Comparison of ENCODE assay signal across 26 cellular contexts in genomic region chr3:175713263-175713662, GRCh38.
DNase-seq lines count a peak whose midpoint lies in the region; ATAC-seq, FAIRE-seq and TF ChIP-seq lines count a peak whose summit lies in the region.
"Had no signal": no experiment of that assay in that cellular context is flagged by ENCODE, and none has a peak within 500 bp of the region (broad histone marks: within the 10 kb centered on the region; RNA-seq: fewer than 3 reads in every experiment).

No MANE protein-coding gene starts in this region.

- peaks cover 8% of the 10 kb centered on the region for H3K4me1 ChIP-seq in GM23248 (ENCODE audit: insufficient read depth)
- H3K4me1 ChIP-seq in astrocyte (ENCODE audit: insufficient read depth, low read length), result no peaks in the 10 kb centered on the region
- H3K4me1 ChIP-seq: Caco-2 had no signal

- peaks cover 4% of the 10 kb centered on the region for H3K4me1 Mint-ChIP-seq in astrocyte (ENCODE audit: low read depth, unreplicated experiment)

- H3K27me3 Mint-ChIP-seq in astrocyte (ENCODE audit: low read depth, unreplicated experiment), result no peaks in the 10 kb centered on the region

- H2AFZ ChIP-seq in GM23248 (no peak overlapping the region), astrocyte (ENCODE audit: low read depth, low read length) (no peak overlapping the region)

- H3K9me3 Mint-ChIP-seq in astrocyte (ENCODE audit: unreplicated experiment), result no peaks in the 10 kb centered on the region

- H4K20me1 ChIP-seq in GM23248 (ENCODE audit: insufficient read depth) (no peaks in the 10 kb centered on the region), astrocyte (ENCODE audit: insufficient read depth, low read length) (no peaks in the 10 kb centered on the region)

- no peaks in the 10 kb centered on the region for H3K27me3 ChIP-seq in GM23248 (replicated peaks; ENCODE audit: insufficient read depth)
- H3K27me3 ChIP-seq in astrocyte (ENCODE audit: insufficient read depth, low read length), result no peaks in the 10 kb centered on the region

- no peaks in the 10 kb centered on the region for H3K36me3 Mint-ChIP-seq in astrocyte (ENCODE audit: low read depth, unreplicated experiment)
- H3K36me3 Mint-ChIP-seq: CD8-positive, alpha-beta T cell had no signal

- no peaks in the 10 kb centered on the region for H3K9me3 ChIP-seq in GM23248 (ENCODE audit: low read depth)
- no peaks in the 10 kb centered on the region for H3K9me3 ChIP-seq in astrocyte (ENCODE audit: insufficient read depth, low read depth, low read length)
- H3K9me3 ChIP-seq: Caco-2 had no signal

- no peaks in the 10 kb centered on the region for H3K9me2 ChIP-seq in GM23248 (ENCODE audit: insufficient read depth)

- in situ Hi-C loops in GM23248 (cut with MboI), result no loop called here

- H3K9ac ChIP-seq in GM23248 (no peak overlapping the region), astrocyte (ENCODE audit: low read length) (no peak overlapping the region)

- no peaks in the 10 kb centered on the region for H3K79me2 ChIP-seq in GM23248 (ENCODE audit: insufficient read depth)
- no peaks in the 10 kb centered on the region for H3K79me2 ChIP-seq in astrocyte (ENCODE audit: insufficient read depth, low read length)

- H3F3A ChIP-seq in GM23248 (ENCODE audit: insufficient read depth), result no peaks in the 10 kb centered on the region

- TF ChIP-seq CTCF in astrocyte (IDR thresholded peaks at IDR 0.05; ENCODE audit: insufficient read depth, low read depth, low read length), result no peak
- no peak for TF ChIP-seq CTCF in fibroblast of the aortic adventitia (IDR thresholded peaks at IDR 0.05; ENCODE audit: insufficient read depth, low read length)

- ATAC-seq in HG03378 (IDR thresholded peaks at IDR 0.05; ENCODE audit: unreplicated experiment), result no peak
- no peak for ATAC-seq in GM18498 (IDR thresholded peaks at IDR 0.05; ENCODE audit: unreplicated experiment)
- ATAC-seq: CD8-positive, alpha-beta T cell; GM12878 had no signal

- H3K4me3 ChIP-seq in GM23248, result no peak overlapping the region
- no peak overlapping the region for H3K4me3 ChIP-seq in astrocyte (ENCODE audit: insufficient read depth, low read depth, low read length)
- H3K4me3 ChIP-seq in fibroblast of the aortic adventitia (ENCODE audit: low read depth, low read length), result no peak overlapping the region
- H3K4me3 ChIP-seq: GM12878 had no signal

- no peak overlapping the region for H3K27ac ChIP-seq in GM23248
- no peak overlapping the region for H3K27ac ChIP-seq in astrocyte (ENCODE audit: low read depth, low read length)
- H3K27ac ChIP-seq: RWPE1 had no signal

- H3K4me3 Mint-ChIP-seq in astrocyte (ENCODE audit: unreplicated experiment), result no peak overlapping the region
- H3K4me3 Mint-ChIP-seq: CD8-positive, alpha-beta T cell had no signal

- no peak overlapping the region for H3K27ac Mint-ChIP-seq in astrocyte (ENCODE audit: unreplicated experiment)
- H3K27ac Mint-ChIP-seq: CD8-positive, alpha-beta T cell had no signal

- FAIRE-seq in astrocyte (lab: Jason Lieb, UNC), result no peak
- FAIRE-seq: A204.1, GM12878, H54 had no signal

- DNase-seq in GM23248 (peak; percentile 30), astrocyte (ENCODE audit: low read depth) (peak; percentile 26), fibroblast of the aortic adventitia (ENCODE audit: low read depth) (peak; percentile 28), stromal cell of bone marrow (ENCODE audit: low read depth) (peak; percentile 12), NCI-H1436 (lab: John Stamatoyannopoulos, UW) (no peak)
- DNase-seq: C1 segment of cervical spinal cord; Caco-2; CD8-positive, alpha-beta T cell; EL; GDM1; Karpas-422; NCI-H1092; NCI-H1417 treated with DMSO at 0.1 percent for 48 hours; NCI-H187; NCI-H2081 treated with DMSO at 0.1 percent for 48 hours; NCI-H2171; NCI-H226; NCI-H510A; NCI-H69; SHP77 had no signal

- no peaks in the 10 kb centered on the region for H3K36me3 ChIP-seq in GM23248 (ENCODE audit: low read depth)
- H3K36me3 ChIP-seq in astrocyte (ENCODE audit: insufficient read depth, low read length), result no peaks in the 10 kb centered on the region

- peak overlapping the region; percentile 18 for H3K4me2 ChIP-seq in GM23248 (ENCODE audit: unreplicated experiment)
- no peak overlapping the region for H3K4me2 ChIP-seq in astrocyte (ENCODE audit: low read length)
